ENCODE assay signal across 8 cellular contexts in the genomic region with DNA sequence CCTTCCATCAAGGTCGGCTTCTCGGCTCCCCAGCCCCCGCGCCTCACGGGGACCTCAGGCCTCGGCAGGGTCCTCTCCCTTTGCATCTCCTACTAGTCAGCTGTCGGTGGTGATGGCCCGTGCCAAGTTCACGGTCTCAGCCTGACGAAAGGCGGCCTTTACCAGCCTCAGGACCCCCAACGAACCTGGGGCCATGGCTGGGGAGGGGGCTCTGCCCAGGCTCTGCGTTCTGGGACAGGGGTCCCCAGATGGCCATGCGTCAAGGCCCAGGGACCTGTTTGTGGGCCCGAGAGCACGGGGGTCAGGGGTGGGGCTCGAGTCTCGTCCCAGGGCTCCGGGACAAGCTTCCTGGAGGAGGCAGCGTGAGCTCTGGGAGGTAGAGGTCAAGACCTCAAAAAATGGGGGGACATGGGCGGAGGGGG. TPM values are rescaled to one million over a fixed set of nuclear protein-coding genes. Genes with fewer than 3 reads are reported as not detected.
A peak's percentile ranks its signal among the peaks of the same experiment; 100 is the strongest.
DNase-seq lines count a peak whose midpoint lies in the region; ATAC-seq and TF ChIP-seq lines count a peak whose summit lies in the region.

No MANE protein-coding gene starts in this region.

- H3K4me3 Mint-ChIP-seq in natural killer cell treated with Interleukin-12 subunit alpha and Interleukin-12 subunit beta and Interleukin-15 and Interleukin-18, amount 100 ng/mL, for 72 hours, result peak overlapping the region; percentile 76

- H3K36me3 ChIP-seq in BLaER1, result no peaks in the 10 kb centered on the region
- no peaks in the 10 kb centered on the region; the same call in 1 of the 2 replicates for H3K36me3 ChIP-seq in OCI-LY1 (ENCODE audit: insufficient read depth, low read length)
- H3K36me3 ChIP-seq in effector memory CD4-positive, alpha-beta T cell (ENCODE audit: control insufficient read depth, insufficient read depth, low read length), result no peaks in the 10 kb centered on the region

- peaks cover 6 to 8% of the 10 kb centered on the region in 2 donors for H3K4me1 Mint-ChIP-seq in natural killer cell treated with Interleukin-12 subunit alpha and Interleukin-12 subunit beta and Interleukin-15 and Interleukin-18, amount 100 ng/mL, for 72 hours (ENCODE audit: low read depth in 2 of 2)

- peak overlapping the region; percentile 87 for H3K9ac ChIP-seq in BLaER1
- peak overlapping the region; percentile 77 for H3K9ac ChIP-seq in OCI-LY1 (ENCODE audit: low read length)

- no peaks in the 10 kb centered on the region for H3K9me3 Mint-ChIP-seq in natural killer cell treated with Interleukin-12 subunit alpha and Interleukin-12 subunit beta and Interleukin-15 and Interleukin-18, amount 100 ng/mL, for 72 hours

- no peak for TF ChIP-seq CTCF in OCI-LY1 (IDR thresholded peaks at IDR 0.05; ENCODE audit: low read length)

- ATAC-seq in natural killer cell treated with Interleukin-12 subunit alpha and Interleukin-12 subunit beta and Interleukin-15 and Interleukin-18, amount 100 ng/mL, for 72 hours, result no peak
- ATAC-seq in HG02610 (IDR thresholded peaks at IDR 0.05; ENCODE audit: unreplicated experiment), result no peak

- no peaks in the 10 kb centered on the region for H3K27me3 Mint-ChIP-seq in natural killer cell treated with Interleukin-12 subunit alpha and Interleukin-12 subunit beta and Interleukin-15 and Interleukin-18, amount 100 ng/mL, for 72 hours

- peak overlapping the region; percentile 90 for H3K27ac ChIP-seq in BLaER1
- peak overlapping the region; percentile 26 for H3K27ac ChIP-seq in OCI-LY1 (ENCODE audit: low read depth, low read length, poor library complexity, severe bottlenecking)
- H3K27ac ChIP-seq in effector memory CD4-positive, alpha-beta T cell (ENCODE audit: insufficient read depth, low read length, poor library complexity, severe bottlenecking), result peak overlapping the region; percentile 65

- H3K27me3 ChIP-seq in BLaER1 (no peaks in the 10 kb centered on the region), OCI-LY1 (ENCODE audit: insufficient read depth, low read length) (no peaks in the 10 kb centered on the region)
- no peaks in the 10 kb centered on the region for H3K27me3 ChIP-seq in effector memory CD4-positive, alpha-beta T cell (replicated peaks; ENCODE audit: control insufficient read depth, insufficient read depth, low read length, poor library complexity, severe bottlenecking)

- H3F3A ChIP-seq in OCI-LY1 (ENCODE audit: insufficient read depth, low read length), result no peaks in the 10 kb centered on the region

- H2AFZ ChIP-seq in OCI-LY1 (ENCODE audit: low read length), result 0 out of 2 replicates have a peak overlapping the region, but pooled peaks have one; percentile 2

- H3K4me1 ChIP-seq in BLaER1 (peaks cover 20% of the 10 kb centered on the region), OCI-LY1 (ENCODE audit: insufficient read depth, low read length, severe bottlenecking) (peaks cover 16% of the 10 kb centered on the region)
- peaks cover 12% of the 10 kb centered on the region for H3K4me1 ChIP-seq in effector memory CD4-positive, alpha-beta T cell (ENCODE audit: control insufficient read depth, insufficient read depth, low read length, poor library complexity, severe bottlenecking)

- no peaks in the 10 kb centered on the region for H3K9me3 ChIP-seq in BLaER1
- no peaks in the 10 kb centered on the region for H3K9me3 ChIP-seq in OCI-LY1 (ENCODE audit: low read length)
- H3K9me3 ChIP-seq in effector memory CD4-positive, alpha-beta T cell (ENCODE audit: control insufficient read depth, low read length), result no peaks in the 10 kb centered on the region

- H3K27ac Mint-ChIP-seq in natural killer cell treated with Interleukin-12 subunit alpha and Interleukin-12 subunit beta and Interleukin-15 and Interleukin-18, amount 100 ng/mL, for 72 hours, result peak overlapping the region; percentile 86

- no peaks in the 10 kb centered on the region for H3K36me3 Mint-ChIP-seq in natural killer cell treated with Interleukin-12 subunit alpha and Interleukin-12 subunit beta and Interleukin-15 and Interleukin-18, amount 100 ng/mL, for 72 hours

- no peaks in the 10 kb centered on the region for H3K79me2 ChIP-seq in OCI-LY1 (ENCODE audit: insufficient read depth, low read length)

- DNase-seq in effector memory CD4-positive, alpha-beta T cell, result no peak
- DNase-seq in natural killer cell treated with Interleukin-12 subunit alpha and Interleukin-12 subunit beta and Interleukin-15 and Interleukin-18, amount 100 ng/mL, for 72 hours (ENCODE audit: low spot score), result no peak
- no peak for DNase-seq in AG08395 (ENCODE audit: low spot score)
- no peak for DNase-seq in HCEC 1CT
- no peak for DNase-seq in SIG-M5 (lab: John Stamatoyannopoulos, UW)

- peak overlapping the region; percentile 84 for H3K4me2 ChIP-seq in BLaER1
- peak overlapping the region; percentile 73 for H3K4me2 ChIP-seq in OCI-LY1 (ENCODE audit: low read length)

- H3K9me2 ChIP-seq in OCI-LY1 (ENCODE audit: low read depth, low read length), result no peaks in the 10 kb centered on the region

- H4K20me1 ChIP-seq in BLaER1 (no peaks in the 10 kb centered on the region), OCI-LY1 (ENCODE audit: insufficient read depth, low read length) (no peaks in the 10 kb centered on the region)

- H3K4me3 ChIP-seq in BLaER1 (peak overlapping the region; percentile 65), OCI-LY1 (ENCODE audit: low read depth, low read length, poor library complexity, severe bottlenecking) (peak overlapping the region; percentile 55)
- H3K4me3 ChIP-seq in effector memory CD4-positive, alpha-beta T cell (ENCODE audit: insufficient read depth, low read depth, low read length, poor library complexity, severe bottlenecking), result peak overlapping the region; percentile 27

RNA-seq across cellular contexts. Expression of a gene that starts 32.8 kb away (rescaled TPM):
- under 1 TPM in 1 of 2 donors, not detected in 1; 0.33 TPM for total RNA-seq in natural killer cell treated with Interleukin-12 subunit alpha and Interleukin-12 subunit beta and Interleukin-15 and Interleukin-18, amount 100 ng/mL, for 72 hours

RNA-seq across cellular contexts. Expression of a gene that starts 46.7 kb away (rescaled TPM):
- total RNA-seq in natural killer cell treated with Interleukin-12 subunit alpha and Interleukin-12 subunit beta and Interleukin-15 and Interleukin-18, amount 100 ng/mL, for 72 hours, result 10 to 100 TPM; 59.7 to 75.7 TPM

Comparison
In these comparisons a context has a peak if more than half of its experiments do, and no peak if none do; other contexts are left out.
1. H3K27ac ChIP-seq: peak in every context shown above with its lines; median percentile 90 in BLaER1; 65 in effector memory CD4-positive, alpha-beta T cell; 26 in OCI-LY1.